19 cellular contexts compared by ENCODE assay signal in the genomic region with DNA sequence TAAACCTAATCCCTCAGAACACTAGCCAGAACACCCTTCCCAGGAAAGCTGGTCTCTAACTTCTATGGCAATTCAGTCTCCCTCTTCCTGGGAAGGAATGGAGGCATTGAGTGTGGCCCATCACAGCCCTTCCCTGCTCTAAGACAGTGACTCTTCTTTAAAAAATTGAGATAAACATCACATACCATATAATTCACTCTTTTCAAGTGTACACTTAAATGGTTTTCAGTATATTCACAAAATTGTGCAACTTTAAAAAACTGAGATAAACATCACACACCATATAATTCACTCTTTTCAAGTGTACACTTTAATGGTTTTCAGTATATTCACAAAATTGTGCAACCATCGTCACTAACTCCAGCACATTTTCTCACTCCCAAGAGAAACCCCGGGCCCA.
A peak's percentile ranks its signal among the peaks of the same experiment; 100 is the strongest.
DNase-seq lines count a peak whose midpoint lies in the region; ATAC-seq, FAIRE-seq and TF ChIP-seq lines count a peak whose summit lies in the region.
"Had no signal": no experiment of that assay in that cellular context is flagged by ENCODE, and none has a peak within 500 bp of the region (broad histone marks: within the 10 kb centered on the region; RNA-seq: fewer than 3 reads in every experiment).

No MANE protein-coding gene starts in this region.

- H3K9me1 ChIP-seq in keratinocyte (ENCODE audit: control insufficient read depth, extremely low read depth, insufficient read depth, low read length): no peaks in the 10 kb centered on the region

- no peak for ATAC-seq in body of pancreas
- ATAC-seq: GM23338 had no signal

- H4K20me1 ChIP-seq in keratinocyte (ENCODE audit: control insufficient read depth, extremely low read depth, insufficient read depth, low read length): no peaks in the 10 kb centered on the region

- no peak for TF ChIP-seq CTCF in keratinocyte (optimal IDR thresholded peaks at IDR 0.05 in 1 of 3, IDR thresholded peaks at IDR 0.05 in 1 of 3, conservative IDR thresholded peaks at IDR 0.05 in 1 of 3; ENCODE audit: extremely low read depth in 1 of 3, insufficient read depth in 2 of 3, low read length in 3 of 3)
- no peak for TF ChIP-seq CTCF in suprapubic skin (IDR thresholded peaks at IDR 0.05)
- no peak for TF ChIP-seq CTCF in body of pancreas (IDR thresholded peaks at IDR 0.05)

- H3K27ac ChIP-seq in keratinocyte (ENCODE audit: control insufficient read depth, insufficient read depth, low read length) (peak overlapping the region; percentile 67), suprapubic skin (peak overlapping the region; percentile 27), body of pancreas (no peak overlapping the region)
- H3K27ac ChIP-seq: RWPE1 had no signal

- FAIRE-seq in GM12892 (lab: Jason Lieb, UNC) (peak; percentile 27), keratinocyte (lab: Jason Lieb, UNC) (no peak)
- FAIRE-seq: D721Med had no signal

- H3K36me3 ChIP-seq in keratinocyte (ENCODE audit: control insufficient read depth in 2 of 2, extremely low read depth in 1 of 2, insufficient read depth in 2 of 2, low read length in 2 of 2) (no peaks in the 10 kb centered on the region), suprapubic skin (no peaks in the 10 kb centered on the region), body of pancreas (replicated peaks in 1 of 2; ENCODE audit: insufficient read depth in 1 of 2, low read depth in 2 of 2) (no peaks in the 10 kb centered on the region)
- H3K36me3 ChIP-seq: BE2C, MG63 had no signal

- no peak overlapping the region for H3K9ac ChIP-seq in keratinocyte (ENCODE audit: control insufficient read depth, extremely low read depth, insufficient read depth, low read length)
- H3K9ac ChIP-seq: SK-N-SH had no signal

- no peak for TF ChIP-seq EP300 in suprapubic skin (IDR thresholded peaks at IDR 0.05)

- H3K4me1 ChIP-seq in keratinocyte (ENCODE audit: control insufficient read depth, extremely low read depth, insufficient read depth, low read length) (peaks cover 28% of the 10 kb centered on the region), suprapubic skin (peaks cover 12% of the 10 kb centered on the region), body of pancreas (no peaks in the 10 kb centered on the region)
- H3K4me1 ChIP-seq: BE2C had no signal

- H3K4me3 ChIP-seq in keratinocyte (ENCODE audit: control insufficient read depth in 2 of 3, extremely low read depth in 1 of 3, insufficient read depth in 2 of 3, low read depth in 1 of 3, low read length in 3 of 3) (no peak overlapping the region), suprapubic skin (no peak overlapping the region), body of pancreas (no peak overlapping the region)
- H3K4me3 ChIP-seq: GM23338, MG63 had no signal

- no peak for TF ChIP-seq POLR2A in GM12892 (IDR thresholded peaks at IDR 0.05; ENCODE audit: low read depth, low read length)
- TF ChIP-seq POLR2A in suprapubic skin (IDR thresholded peaks at IDR 0.05): no peak
- no peak for TF ChIP-seq POLR2A in body of pancreas (IDR thresholded peaks at IDR 0.05)

- WGBS in suprapubic skin: 44% methylated on average over 2 of the region's 2 CpGs
- 44 to 48% methylated on average over 2 of the region's 2 CpGs for WGBS in body of pancreas, 2 donors

- dilution Hi-C loops in keratinocyte (cut with MboI; ENCODE audit: extremely low pct_ligation_motif_present, low sequenced_read_pairs): no loop called here

- H3K79me2 ChIP-seq in keratinocyte (ENCODE audit: control insufficient read depth, insufficient read depth, low read length): no peaks in the 10 kb centered on the region

- no peaks in the 10 kb centered on the region for H3K9me3 ChIP-seq in keratinocyte (ENCODE audit: control insufficient read depth, low read depth, low read length)
- no peaks in the 10 kb centered on the region for H3K9me3 ChIP-seq in suprapubic skin
- H3K9me3 ChIP-seq in body of pancreas: no peaks in the 10 kb centered on the region
- H3K9me3 ChIP-seq: BE2C, MG63, SK-N-SH had no signal

- H3K27me3 ChIP-seq in keratinocyte (ENCODE audit: control insufficient read depth, extremely low read depth, insufficient read depth, low read length) (no peaks in the 10 kb centered on the region), suprapubic skin (no peaks in the 10 kb centered on the region), body of pancreas (no peaks in the 10 kb centered on the region)
- H3K27me3 ChIP-seq: BE2C, MG63 had no signal

- DNase-seq in GM12892 (ENCODE audit: insufficient read length) (no peak), amniotic epithelial cell (ENCODE audit: low read depth) (peak; percentile 54), keratinocyte (ENCODE audit: low read depth, low spot score) (no peak), suprapubic skin (ENCODE audit: low spot score in 2 of 2) (no peak), SKM-1 treated with dmso at 0.1 percent for 144 hours (lab: John Stamatoyannopoulos, UW; ENCODE audit: unreplicated experiment) (no peak), body of pancreas (no peak)
- DNase-seq in NK-92 treated with Interleukin-12 subunit alpha and Interleukin-12 subunit beta, amount 100 ng/mL, for 24 hours (lab: John Stamatoyannopoulos, UW): no peak
- DNase-seq: BE2C, Kasumi-1, MG63, NCI-H1417, NCI-H187, NCI-H446, NCI-H69, SIG-M5, SK-N-SH had no signal

- H3K4me2 ChIP-seq in keratinocyte (ENCODE audit: control insufficient read depth, extremely low read depth, insufficient read depth, low read depth, low read length): peak overlapping the region; percentile 41
- H3K4me2 ChIP-seq: GM23338, SK-N-SH had no signal

- intact Hi-C loops in body of pancreas (cut with DNase I): no loop called here

- no peak overlapping the region for H2AFZ ChIP-seq in keratinocyte (ENCODE audit: control insufficient read depth, low read length)
- H2AFZ ChIP-seq: GM23338 had no signal

Comparison
In these comparisons a context has a peak if more than half of its experiments do, and no peak if none do; other contexts are left out.
1. H3K27ac ChIP-seq: peak in keratinocyte (single experiment) and suprapubic skin (single experiment); none in body of pancreas (0 of 4).